Comparison of ENCODE assay signal across 23 cellular contexts in the genomic region with DNA sequence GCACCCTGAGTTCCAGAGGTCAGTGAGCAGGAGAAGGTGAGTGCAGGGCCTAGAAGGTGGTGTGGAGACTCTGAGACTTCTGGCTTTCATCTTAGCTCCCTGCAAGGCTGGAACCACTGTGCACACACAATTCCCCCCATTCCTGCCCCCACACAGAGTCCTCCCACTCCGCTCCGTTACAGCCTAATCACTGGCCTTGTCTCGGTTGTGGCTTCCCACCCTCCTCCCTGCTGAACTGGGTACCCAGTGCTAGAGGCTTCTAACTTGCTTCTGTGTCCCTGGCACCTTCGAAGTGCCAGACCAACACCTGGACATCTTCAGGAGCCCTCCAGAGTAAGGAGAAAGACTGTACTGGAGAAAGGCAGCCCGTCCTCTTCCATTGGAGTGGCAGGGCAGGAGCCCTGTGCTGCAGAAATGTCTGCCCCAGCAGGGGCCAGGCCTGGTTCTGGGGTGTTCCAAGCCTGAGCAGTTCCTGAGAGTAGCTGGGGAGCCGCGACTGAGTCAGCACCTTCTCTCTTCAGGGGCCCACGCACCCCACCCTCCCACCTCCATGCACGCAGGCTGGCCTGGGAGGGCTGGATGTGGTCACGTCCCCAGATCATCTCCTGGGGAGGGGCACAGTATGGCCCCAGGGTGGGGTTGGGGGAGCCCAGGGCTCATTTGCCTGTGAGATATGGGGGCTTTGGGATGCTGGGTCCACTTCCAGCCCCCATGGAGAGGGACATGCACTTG. TPM values are rescaled to one million over a fixed set of nuclear protein-coding genes. Genes with fewer than 3 reads are reported as not detected.
DNase-seq lines count a peak whose midpoint lies in the region; ATAC-seq and TF ChIP-seq lines count a peak whose summit lies in the region.
"Had no signal": no experiment of that assay in that cellular context is flagged by ENCODE, and none has a peak within 500 bp of the region (broad histone marks: within the 10 kb centered on the region; RNA-seq: fewer than 3 reads in every experiment).

No MANE protein-coding gene starts in this region.

- intact Hi-C loops in left lung (cut with DNase I): no loop called here

- H3K27me3 Mint-ChIP-seq in activated CD8-positive, alpha-beta memory T cell treated with anti-CD3 and anti-CD28 coated beads, Interleukin-2, amount 10 ng/mL, durations not matched to agents 7 days and 5 days: no peaks in the 10 kb centered on the region
- no peaks in the 10 kb centered on the region for H3K27me3 Mint-ChIP-seq in WTC11 (ENCODE audit: low read depth)
- H3K27me3 Mint-ChIP-seq: stimulated activated naive CD8-positive, alpha-beta T cell treated with anti-CD3 and anti-CD28 coated beads, Interleukin-15, Interleukin-2, amounts not matched to agents 100 ng/mL and 50 ng/mL, for 24 hours; type B pancreatic cell had no signal

- no peaks in the 10 kb centered on the region for H3K36me3 ChIP-seq in left lung

- H3K27ac Mint-ChIP-seq in activated CD8-positive, alpha-beta memory T cell treated with anti-CD3 and anti-CD28 coated beads, Interleukin-2, amount 10 ng/mL, durations not matched to agents 7 days and 5 days: no peak overlapping the region
- H3K27ac Mint-ChIP-seq in WTC11: no peak overlapping the region
- H3K27ac Mint-ChIP-seq: memory B cell; stimulated activated naive CD8-positive, alpha-beta T cell treated with anti-CD3 and anti-CD28 coated beads, Interleukin-15, Interleukin-2, amounts not matched to agents 100 ng/mL and 50 ng/mL, for 24 hours; type B pancreatic cell had no signal

- H3K4me3 ChIP-seq in left lung: no peak overlapping the region
- H3K4me3 ChIP-seq: skin epidermis had no signal

- H3K4me1 Mint-ChIP-seq in activated CD8-positive, alpha-beta memory T cell treated with anti-CD3 and anti-CD28 coated beads, Interleukin-2, amount 10 ng/mL, durations not matched to agents 7 days and 5 days: no peaks in the 10 kb centered on the region
- H3K4me1 Mint-ChIP-seq in WTC11: no peaks in the 10 kb centered on the region
- H3K4me1 Mint-ChIP-seq: memory B cell, naive B cell had no signal

- no peaks in the 10 kb centered on the region for H3K36me3 Mint-ChIP-seq in activated CD8-positive, alpha-beta memory T cell treated with anti-CD3 and anti-CD28 coated beads, Interleukin-2, amount 10 ng/mL, durations not matched to agents 7 days and 5 days
- H3K36me3 Mint-ChIP-seq in WTC11: no peaks in the 10 kb centered on the region
- H3K36me3 Mint-ChIP-seq: memory B cell, naive B cell, type B pancreatic cell had no signal

- H3K4me3 Mint-ChIP-seq in activated CD8-positive, alpha-beta memory T cell treated with anti-CD3 and anti-CD28 coated beads, Interleukin-2, amount 10 ng/mL, durations not matched to agents 7 days and 5 days: no peak overlapping the region
- H3K4me3 Mint-ChIP-seq in WTC11: no peak overlapping the region
- H3K4me3 Mint-ChIP-seq: memory B cell; naive B cell; stimulated activated naive CD8-positive, alpha-beta T cell treated with anti-CD3 and anti-CD28 coated beads, Interleukin-15, Interleukin-2, amounts not matched to agents 100 ng/mL and 50 ng/mL, for 24 hours; type B pancreatic cell had no signal

- CTCF ChIA-PET in activated CD8-positive, alpha-beta memory T cell treated with anti-CD3 and anti-CD28 coated beads, Interleukin-2, amount 10 ng/mL, durations not matched to agents 7 days and 5 days (lab: Charles Lee): no interaction called here
- CTCF ChIA-PET in WTC11 (lab: Charles Lee): no interaction called here

- H3K9me3 ChIP-seq in left lung: no peaks in the 10 kb centered on the region

- POLR2A ChIA-PET in WTC11 (lab: Charles Lee): no interaction called here

- no peaks in the 10 kb centered on the region for H3K4me1 ChIP-seq in left lung

- DNase-seq in activated CD8-positive, alpha-beta memory T cell treated with anti-CD3 and anti-CD28 coated beads for 24 hours: peak; percentile 35
- no peak for DNase-seq in activated CD8-positive, alpha-beta memory T cell treated with anti-CD3 and anti-CD28 coated beads, Interleukin-2, amount 10 ng/mL, durations not matched to agents 7 days and 5 days
- DNase-seq in WTC11 (ENCODE audit: low spot score) (peak; percentile 6), left lung (peak; percentile 27 to 53), cerebellum (ENCODE audit: low spot score) (no peak)
- peak; percentile 19 for DNase-seq in stimulated activated CD8-positive, alpha-beta memory T cell treated with anti-CD3 and anti-CD28 coated beads, Interleukin-4, amount 100 ng/mL, for 48 hours
- DNase-seq: foreskin melanocyte, naive B cell, NCI-H1105, NCI-H510A, T1000 had no signal

- no peak overlapping the region for H3K27ac ChIP-seq in left lung
- H3K27ac ChIP-seq: skin epidermis had no signal

- H3K9me3 Mint-ChIP-seq in activated CD8-positive, alpha-beta memory T cell treated with anti-CD3 and anti-CD28 coated beads, Interleukin-2, amount 10 ng/mL, durations not matched to agents 7 days and 5 days (ENCODE audit: low read depth): no peaks in the 10 kb centered on the region
- H3K9me3 Mint-ChIP-seq in WTC11: no peaks in the 10 kb centered on the region
- H3K9me3 Mint-ChIP-seq: memory B cell; stimulated activated naive CD8-positive, alpha-beta T cell treated with anti-CD3 and anti-CD28 coated beads, Interleukin-15, Interleukin-2, amounts not matched to agents 100 ng/mL and 50 ng/mL, for 24 hours; type B pancreatic cell had no signal

- no peak for ATAC-seq in activated CD8-positive, alpha-beta memory T cell treated with anti-CD3 and anti-CD28 coated beads, Interleukin-2, amount 10 ng/mL, durations not matched to agents 7 days and 5 days
- ATAC-seq in WTC11: no peak
- no peak for ATAC-seq in left lung
- ATAC-seq in GM21367 (IDR thresholded peaks at IDR 0.05; ENCODE audit: unreplicated experiment): no peak
- ATAC-seq in HG03457 (IDR thresholded peaks at IDR 0.05; ENCODE audit: unreplicated experiment): no peak
- ATAC-seq: HCT116 had no signal

- no peaks in the 10 kb centered on the region for H3K27me3 ChIP-seq in left lung

- TF ChIP-seq CTCF in WTC11 (IDR thresholded peaks at IDR 0.05): no peak
- TF ChIP-seq CTCF in left lung (IDR thresholded peaks at IDR 0.05): no peak

TF ChIP-seq in WTC11, 78 proteins besides CTCF, POLR2A, EP300 and RAD21:
- TF ChIP-seq FOXJ3 (CRISPR knock-in tag; IDR thresholded peaks at IDR 0.05; ENCODE audit: borderline replicate concordance): no peak
- no peak for TF ChIP-seq ZNF317 (CRISPR knock-in tag; IDR thresholded peaks at IDR 0.05; ENCODE audit: borderline replicate concordance, low read depth)
- TF ChIP-seq FOXK1 (CRISPR knock-in tag; IDR thresholded peaks at IDR 0.05): no peak
- no peak for TF ChIP-seq ZNF263 (CRISPR knock-in tag; IDR thresholded peaks at IDR 0.05; ENCODE audit: low read depth)
- no peak for TF ChIP-seq SMAD4 (CRISPR knock-in tag; IDR thresholded peaks at IDR 0.05)
- TF ChIP-seq, protein P1, sequence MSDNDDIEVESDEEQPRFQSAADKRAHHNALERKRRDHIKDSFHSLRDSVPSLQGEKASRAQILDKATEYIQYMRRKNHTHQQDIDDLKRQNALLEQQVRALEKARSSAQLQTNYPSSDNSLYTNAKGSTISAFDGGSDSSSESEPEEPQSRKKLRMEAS (CRISPR knock-in tag; IDR thresholded peaks at IDR 0.05): no peak
- TF ChIP-seq ZNF121 (CRISPR knock-in tag; IDR thresholded peaks at IDR 0.05): no peak
- TF ChIP-seq KAT7 (CRISPR knock-in tag; IDR thresholded peaks at IDR 0.05; ENCODE audit: borderline replicate concordance): no peak
- no peak for TF ChIP-seq ZNF138 (CRISPR knock-in tag; conservative IDR thresholded peaks at IDR 0.05)
- no peak for TF ChIP-seq ATF1 (CRISPR knock-in tag; IDR thresholded peaks at IDR 0.05)
- TF ChIP-seq MYBL2 (CRISPR knock-in tag; IDR thresholded peaks at IDR 0.05): no peak

RNA-seq across cellular contexts. Expression of a gene that starts 23.4 kb away (rescaled TPM):
- not detected for total RNA-seq in activated CD8-positive, alpha-beta memory T cell treated with anti-CD3 and anti-CD28 coated beads, Interleukin-2, amount 10 ng/mL, durations not matched to agents 7 days and 5 days
- not detected in 3 replicates for total RNA-seq in WTC11 (2021)
- 1 to 10 TPM in 1 of 2 donors, under 1 TPM in 1; 0.32 to 2.3 TPM for total RNA-seq in left lung
- not detected for total RNA-seq in cerebellum
- total RNA-seq: HT1080, kidney epithelial cell had no signal

RNA-seq across cellular contexts. Expression of a gene that starts 33.6 kb away (rescaled TPM):
- total RNA-seq in activated CD8-positive, alpha-beta memory T cell treated with anti-CD3 and anti-CD28 coated beads, Interleukin-2, amount 10 ng/mL, durations not matched to agents 7 days and 5 days: not detected
- total RNA-seq in WTC11 (2021) (not detected in 3 replicates), left lung (10 to 100 TPM; 20.6 to 35.7 TPM), cerebellum (not detected)
- total RNA-seq: HT1080, LHCN-M2, posterior vena cava, RPMI7951 had no signal

Comparison
In these comparisons a context has a peak if more than half of its experiments do, and no peak if none do; other contexts are left out.
1. DNase-seq: peak in activated CD8-positive, alpha-beta memory T cell treated with anti-CD3 and anti-CD28 coated beads for 24 hours (single experiment), WTC11 (single experiment), left lung (2 of 2) and stimulated activated CD8-positive, alpha-beta memory T cell treated with anti-CD3 and anti-CD28 coated beads, Interleukin-4, amount 100 ng/mL, for 48 hours (single experiment); none in activated CD8-positive, alpha-beta memory T cell treated with anti-CD3 and anti-CD28 coated beads, Interleukin-2, amount 10 ng/mL, durations not matched to agents 7 days and 5 days (single experiment) and cerebellum (single experiment).
2. RNA of a gene that starts 33.6 kb away (total RNA-seq): 20.6 to 35.7 TPM in left lung; not detected in WTC11, not detected in activated CD8-positive, alpha-beta memory T cell treated with anti-CD3 and anti-CD28 coated beads, Interleukin-2, amount 10 ng/mL, durations not matched to agents 7 days and 5 days and not detected in cerebellum (single experiment); every median in the first group is over 10 times any median in the second.